Comparison of ENCODE assay signal across 10 cellular contexts in the genomic region with DNA sequence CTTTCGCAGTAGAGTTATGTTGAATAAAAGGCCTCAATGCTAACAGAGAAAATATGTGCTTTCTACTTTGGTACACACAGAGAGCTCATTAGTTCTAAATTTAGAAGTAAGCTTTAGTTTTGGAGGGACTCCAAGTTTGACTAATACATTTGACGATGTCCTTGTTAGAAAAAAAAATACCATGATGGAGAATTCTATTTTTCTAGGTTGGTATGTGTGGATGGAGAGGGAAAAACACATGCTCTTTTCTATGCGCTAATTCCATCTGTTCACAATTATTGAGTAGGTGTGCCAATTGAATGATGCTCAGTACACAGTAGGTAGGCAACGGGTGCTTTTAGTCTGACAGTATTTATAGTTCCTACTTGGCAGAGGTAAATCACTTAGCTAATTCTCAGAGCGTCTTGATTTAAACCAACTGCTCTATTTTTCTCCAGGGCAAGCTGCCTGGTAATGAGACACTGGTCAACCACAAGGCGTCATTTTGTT.
DNase-seq lines count a peak whose midpoint lies in the region; ATAC-seq and TF ChIP-seq lines count a peak whose summit lies in the region.
"Had no signal": no experiment of that assay in that cellular context is flagged by ENCODE, and none has a peak within 500 bp of the region (broad histone marks: within the 10 kb centered on the region; RNA-seq: fewer than 3 reads in every experiment).

No MANE protein-coding gene starts in this region.

- H3K4me1 Mint-ChIP-seq in neural progenitor cell: no peaks in the 10 kb centered on the region
- H3K4me1 Mint-ChIP-seq: central memory CD8-positive, alpha-beta T cell had no signal

- no peaks in the 10 kb centered on the region for H3F3A ChIP-seq in neural progenitor cell (ENCODE audit: low read depth)

- H3K27ac ChIP-seq in SJSA1 (peak overlapping the region; percentile 24; the same call in 1 of the 2 replicates), neural progenitor cell (no peak overlapping the region)

- TF ChIP-seq CTCF in neural progenitor cell (IDR thresholded peaks at IDR 0.05): no peak

- H3K4me3 Mint-ChIP-seq in neural progenitor cell: no peak overlapping the region
- H3K4me3 Mint-ChIP-seq: central memory CD8-positive, alpha-beta T cell had no signal

- H3K4me1 ChIP-seq in SJSA1 (replicated peaks): peaks cover 13% of the 10 kb centered on the region
- H3K4me1 ChIP-seq in neural progenitor cell: no peaks in the 10 kb centered on the region

- H3K36me3 Mint-ChIP-seq in neural progenitor cell: no peaks in the 10 kb centered on the region

- no peaks in the 10 kb centered on the region for H3K79me2 ChIP-seq in neural progenitor cell (ENCODE audit: low read depth)

- H3K27me3 ChIP-seq in SJSA1 (replicated peaks) (no peaks in the 10 kb centered on the region), neural progenitor cell (no peaks in the 10 kb centered on the region)

- H3K27ac Mint-ChIP-seq in neural progenitor cell: no peak overlapping the region

- H3K9me3 Mint-ChIP-seq in neural progenitor cell: no peaks in the 10 kb centered on the region
- H3K9me3 Mint-ChIP-seq: central memory CD8-positive, alpha-beta T cell had no signal

- H3K9ac ChIP-seq in neural progenitor cell: no peak overlapping the region

- no peaks in the 10 kb centered on the region for H4K20me1 ChIP-seq in neural progenitor cell (ENCODE audit: low read depth)

- ATAC-seq in sciatic nerve: peak; percentile 68
- no peak for ATAC-seq in HG03521 (IDR thresholded peaks at IDR 0.05; ENCODE audit: unreplicated experiment)

- H2AFZ ChIP-seq in neural progenitor cell (replicated peaks): no peak overlapping the region

- DNase-seq in EH (ENCODE audit: low read depth): peak; percentile 95
- DNase-seq in SJSA1 (ENCODE audit: low read depth in 1 of 2, low spot score in 2 of 2): peak in 1 of 2 experiments; percentile 58
- peak; percentile 90 for DNase-seq in fibroblast of the conjunctiva (ENCODE audit: low read depth)
- no peak for DNase-seq in sciatic nerve (ENCODE audit: low spot score)
- DNase-seq in neural progenitor cell (ENCODE audit: low spot score): no peak
- no peak for DNase-seq in NCI-H748 treated with DMSO at 0.1 percent for 48 hours (lab: John Stamatoyannopoulos, UW)
- no peak for DNase-seq in NCI-H146 treated with DMSO at 0.1 percent for 48 hours (lab: John Stamatoyannopoulos, UW; ENCODE audit: unreplicated experiment)
- DNase-seq: T1000 had no signal

- H3K4me3 ChIP-seq in SJSA1 (no peak overlapping the region), neural progenitor cell (no peak overlapping the region)

- H3K36me3 ChIP-seq in SJSA1 (no peaks in the 10 kb centered on the region), neural progenitor cell (no peaks in the 10 kb centered on the region)

- no peaks in the 10 kb centered on the region for H3K27me3 Mint-ChIP-seq in neural progenitor cell (ENCODE audit: insufficient read depth, low read depth)
- H3K27me3 Mint-ChIP-seq: central memory CD8-positive, alpha-beta T cell had no signal

- H3K4me2 ChIP-seq in neural progenitor cell: no peak overlapping the region

- H3K9me3 ChIP-seq in SJSA1 (replicated peaks): no peaks in the 10 kb centered on the region
- no peaks in the 10 kb centered on the region for H3K9me3 ChIP-seq in neural progenitor cell (ENCODE audit: low read depth)

- intact Hi-C loops in sciatic nerve (cut with DNase I): no loop called here

Comparison
In these comparisons a context has a peak if more than half of its experiments do, and no peak if none do; other contexts are left out.
1. DNase-seq: peak in EH (single experiment) and fibroblast of the conjunctiva (single experiment); none in sciatic nerve (single experiment), neural progenitor cell (single experiment), NCI-H748 treated with DMSO at 0.1 percent for 48 hours (single experiment) and NCI-H146 treated with DMSO at 0.1 percent for 48 hours (single experiment).